In genomic region chr9:89138463-89139390, GRCh38 we compare ENCODE assay signal across 15 cellular contexts. TPM values are rescaled to one million over a fixed set of nuclear protein-coding genes. Genes with fewer than 3 reads are reported as not detected.
A peak's percentile ranks its signal among the peaks of the same experiment; 100 is the strongest.
DNase-seq lines count a peak whose midpoint lies in the region; ATAC-seq, FAIRE-seq and TF ChIP-seq lines count a peak whose summit lies in the region.
"Had no signal": no experiment of that assay in that cellular context is flagged by ENCODE, and none has a peak within 500 bp of the region (broad histone marks: within the 10 kb centered on the region; RNA-seq: fewer than 3 reads in every experiment).

No MANE protein-coding gene starts in this region.

- H3K27me3 Mint-ChIP-seq in mesothelial cell of epicardium (ENCODE audit: low read depth) = no peaks in the 10 kb centered on the region

- BruUV-seq in endothelial cell of umbilical vein (replicated peaks; lab: Mats Ljungman, UMichigan) = no TSS peak

- TF ChIP-seq POLR2A in endothelial cell of umbilical vein (IDR thresholded peaks at IDR 0.05; ENCODE audit: low read depth, low read length) = no peak

- H3K27ac ChIP-seq in AG04450 (ENCODE audit: low read depth, low read length) = peak overlapping the region; percentile 72
- H3K27ac ChIP-seq in endothelial cell of umbilical vein (ENCODE audit: insufficient read depth, low read depth, low read length) = peak overlapping the region; percentile 78
- H3K27ac ChIP-seq: body of pancreas had no signal

- H2AFZ ChIP-seq in endothelial cell of umbilical vein (ENCODE audit: low read depth, low read length) = no peak overlapping the region

- H3K4me2 ChIP-seq in endothelial cell of umbilical vein (ENCODE audit: insufficient read depth, low read length) = no peak overlapping the region

- no peaks in the 10 kb centered on the region for H3K9me1 ChIP-seq in endothelial cell of umbilical vein (replicated peaks; ENCODE audit: control insufficient read depth, extremely low read depth, insufficient read depth, low read length)

- dilution Hi-C loops in endothelial cell of umbilical vein (cut with MboI; ENCODE audit: extremely low pct_ligation_motif_present, low sequenced_read_pairs) = no loop called here

- H3K27me3 ChIP-seq in AG04450 (ENCODE audit: control insufficient read depth, insufficient read depth, low read length) (no peaks in the 10 kb centered on the region), endothelial cell of umbilical vein (ENCODE audit: control insufficient read depth in 2 of 2, insufficient read depth in 2 of 2, low read length in 2 of 2) (no peaks in the 10 kb centered on the region)
- H3K27me3 ChIP-seq: body of pancreas had no signal

- no peaks in the 10 kb centered on the region for H4K20me1 ChIP-seq in endothelial cell of umbilical vein (replicated peaks; ENCODE audit: control insufficient read depth, extremely low read depth, insufficient read depth, low read length)

- peaks cover 25% of the 10 kb centered on the region for H3K4me1 Mint-ChIP-seq in mesothelial cell of epicardium
- H3K4me1 Mint-ChIP-seq: activated CD4-positive, alpha-beta T cell treated with anti-CD3 and anti-CD28 coated beads, Interleukin-2, amount 10 ng/mL, durations not matched to agents 7 days and 5 days had no signal

- no peak overlapping the region for H3K4me3 Mint-ChIP-seq in mesothelial cell of epicardium
- H3K4me3 Mint-ChIP-seq: activated CD4-positive, alpha-beta T cell treated with anti-CD3 and anti-CD28 coated beads, Interleukin-2, amount 10 ng/mL, durations not matched to agents 7 days and 5 days; activated T-cell treated with anti-CD3 and anti-CD28 coated beads, Interleukin-2, amount 50 U/mL, for 72 hours had no signal

- intact Hi-C loops in endothelial cell of umbilical vein (cut with micrococcal nuclease) = no loop called here

- peaks cover 21% of the 10 kb centered on the region for H3K4me1 ChIP-seq in endothelial cell of umbilical vein (ENCODE audit: control insufficient read depth, extremely low read depth, insufficient read depth, low read length)
- H3K4me1 ChIP-seq: body of pancreas had no signal

- POLR2A ChIA-PET in AG04450 (lab: Yijun Ruan, JAX) (interaction anchor here (1.1 to 2.8 kb wide), 3 partner anchors 15 to 171 kb away, joined by 3 to 23 read pairs (median 8); partner anchors contain the start of gene SHC3), endothelial cell of umbilical vein (lab: Charles Lee) (interaction anchor here (1.4 kb wide), 1 partner anchor 15 kb away, joined by 7 read pairs; no protein-coding TSS in a partner anchor)

- H3K4me3 ChIP-seq in AG04450 (ENCODE audit: low read depth, low read length) = no peak overlapping the region
- H3K4me3 ChIP-seq in endothelial cell of umbilical vein (replicated peaks in 1 of 3; ENCODE audit: insufficient read depth in 1 of 3, low read depth in 1 of 3, low read length in 3 of 3) = no peak overlapping the region
- H3K4me3 ChIP-seq: body of pancreas had no signal

- peaks cover 21% of the 10 kb centered on the region for H3K9me3 Mint-ChIP-seq in mesothelial cell of epicardium

- H3K27ac Mint-ChIP-seq in mesothelial cell of epicardium = peak overlapping the region; percentile 65
- H3K27ac Mint-ChIP-seq: activated CD4-positive, alpha-beta T cell treated with anti-CD3 and anti-CD28 coated beads, Interleukin-2, amount 10 ng/mL, durations not matched to agents 7 days and 5 days; activated T-cell treated with anti-CD3 and anti-CD28 coated beads, Interleukin-2, amount 50 U/mL, for 72 hours had no signal

- no peaks in the 10 kb centered on the region for H3K36me3 ChIP-seq in endothelial cell of umbilical vein (ENCODE audit: control insufficient read depth in 2 of 2, extremely low read depth in 1 of 2, insufficient read depth in 2 of 2, low read length in 2 of 2)

- CTCF ChIA-PET in AG04450 (lab: Charles Lee) (interaction anchor here (1.6 kb wide), 1 partner anchor 16 kb away, joined by 6 read pairs; no protein-coding TSS in a partner anchor), endothelial cell of umbilical vein (lab: Charles Lee) (interaction anchor here (0.7 to 3.3 kb wide), 5 partner anchors 15 to 140 kb away, joined by 3 to 17 read pairs (median 3); no protein-coding TSS in a partner anchor)

- H3K9ac ChIP-seq in endothelial cell of umbilical vein (replicated peaks; ENCODE audit: extremely low read depth, insufficient read depth, low read length) = no peak overlapping the region

- ATAC-seq in GM18870 (IDR thresholded peaks at IDR 0.05; ENCODE audit: unreplicated experiment) = no peak

- H3K79me2 ChIP-seq in endothelial cell of umbilical vein (ENCODE audit: control insufficient read depth, insufficient read depth, low read length) = no peaks in the 10 kb centered on the region

- H3K9me3 ChIP-seq in AG04450 (ENCODE audit: control insufficient read depth, insufficient read depth, low read length) (no peaks in the 10 kb centered on the region), endothelial cell of umbilical vein (replicated peaks; ENCODE audit: control insufficient read depth, insufficient read depth, low read length) (no peaks in the 10 kb centered on the region)
- H3K9me3 ChIP-seq: body of pancreas had no signal

- DNase-seq in AG04450 (ENCODE audit: low read depth, low spot score) (no peak), NCI-H226 (peak; percentile 83), endothelial cell of umbilical vein (ENCODE audit: low read depth, low spot score) (peak; percentile 33), mesothelial cell of epicardium (ENCODE audit: low spot score in 2 of 2, unreplicated experiment in 2 of 2) (no peak), H4 (ENCODE audit: low spot score) (no peak), 8988T (no peak), islet precursor cell (no peak)
- DNase-seq: activated CD4-positive, alpha-beta T cell treated with anti-CD3 and anti-CD28 coated beads, Interleukin-2, amount 10 ng/mL, durations not matched to agents 7 days and 5 days; AML-193; H7; T-helper 2 cell had no signal

- H3K36me3 Mint-ChIP-seq in mesothelial cell of epicardium = no peaks in the 10 kb centered on the region

- TF ChIP-seq CTCF in AG04450 (IDR thresholded peaks at IDR 0.05; ENCODE audit: low read depth, low read length) (no peak), endothelial cell of umbilical vein (IDR thresholded peaks at IDR 0.05; ENCODE audit: extremely low read depth in 1 of 2, insufficient read depth in 1 of 2, low read depth in 1 of 2, low read length in 2 of 2) (no peak), mesothelial cell of epicardium (IDR thresholded peaks at IDR 0.05; ENCODE audit: unreplicated experiment) (no peak)

- FAIRE-seq in endothelial cell of umbilical vein (lab: Jason Lieb, UNC) = no peak

TF ChIP-seq in endothelial cell of umbilical vein, 7 proteins besides CTCF, POLR2A, EP300 and RAD21:
- TF ChIP-seq GATA2 (IDR thresholded peaks at IDR 0.05; ENCODE audit: insufficient read depth, insufficient read length, low read depth, low read length) (no peak), MAX (IDR thresholded peaks at IDR 0.05; ENCODE audit: insufficient read depth, insufficient read length) (no peak), JUN (IDR thresholded peaks at IDR 0.05; ENCODE audit: borderline replicate concordance, insufficient read depth, insufficient read length, low read depth) (no peak), POLR2AphosphoS5 (IDR thresholded peaks at IDR 0.05; ENCODE audit: insufficient read depth, low read depth, low read length) (no peak), EZH2 (IDR thresholded peaks at IDR 0.05; ENCODE audit: borderline replicate concordance, low read depth, low read length, severe bottlenecking) (no peak), FOS (IDR thresholded peaks at IDR 0.05; ENCODE audit: borderline replicate concordance, insufficient read depth, low read length) (peak; percentile 29)

RNA-seq across cellular contexts. Expression of gene SHC3, which starts 39.9 kb away (rescaled TPM):
- polyA plus RNA-seq in AG04450 (2011; rRNA removed) (4.3 and 4.7 TPM in 2 replicates), endothelial cell of umbilical vein (1.0 and 1.1 TPM in 2 replicates)
- polyA minus RNA-seq in AG04450 (2011; rRNA and poly(A)+ RNA removed) = 11.4 and 16.2 TPM in 2 replicates
- total RNA-seq in endothelial cell of umbilical vein (0.16 and 2.0 TPM in 2 replicates), mesothelial cell of epicardium (2.1 to 2.9 TPM (median 2.1 TPM) in 3 replicates)
- polyA plus RNA-seq in endothelial cell of umbilical vein (2011; cell fraction: cytosol; rRNA removed) = 1.0 and 1.3 TPM in 2 replicates
- 1.8 and 2.1 TPM in 2 replicates for polyA plus RNA-seq in endothelial cell of umbilical vein (2011; cell fraction: nucleus; rRNA removed)
- 1.6 and 2.2 TPM in 2 replicates for polyA plus RNA-seq in endothelial cell of umbilical vein (2012)
- polyA minus RNA-seq in endothelial cell of umbilical vein = 1.8 and 2.6 TPM in 2 replicates
- polyA minus RNA-seq in endothelial cell of umbilical vein (2011; cell fraction: cytosol; rRNA and poly(A)+ RNA removed) = 0.51 TPM
- polyA minus RNA-seq in endothelial cell of umbilical vein (2011; cell fraction: nucleus; rRNA and poly(A)+ RNA removed) = 1.2 TPM in 2 replicates
- total RNA-seq in H4 (2014; rRNA removed; shearing (Covaris generic)) = 0.02 and 1.0 TPM in 2 replicates
- total RNA-seq: activated CD4-positive, alpha-beta T cell treated with anti-CD3 and anti-CD28 coated beads, Interleukin-2, amount 10 ng/mL, durations not matched to agents 7 days and 5 days; activated T-cell treated with anti-CD3 and anti-CD28 coated beads, Interleukin-2, amount 50 U/mL, for 72 hours; G401 had no signal

Comparison
In these comparisons a context has a peak if more than half of its experiments do, and no peak if none do; other contexts are left out.
1. DNase-seq: peak in NCI-H226 (single experiment) and endothelial cell of umbilical vein (single experiment); none in AG04450 (single experiment), mesothelial cell of epicardium (0 of 2), H4 (single experiment), 8988T (single experiment) and islet precursor cell (single experiment).